22 cellular contexts compared by ENCODE assay signal in genomic region chr16:23397464-23397863, GRCh38.
"Had no signal": no experiment of that assay in that cellular context is flagged by ENCODE, and none has a peak within 500 bp of the region (broad histone marks: within the 10 kb centered on the region; RNA-seq: fewer than 3 reads in every experiment).

No MANE protein-coding gene starts in this region.

- H3K9me3 Mint-ChIP-seq: nephron, type B pancreatic cell had no signal

- H3K27ac ChIP-seq: heart right ventricle, lower lobe of right lung, neutrophil, skin epidermis had no signal

- H3K4me3 Mint-ChIP-seq: nephron, type B pancreatic cell had no signal

- H3K27me3 Mint-ChIP-seq: type B pancreatic cell had no signal

- H3K27me3 ChIP-seq: heart right ventricle, neutrophil, stomach had no signal

- H3K27ac Mint-ChIP-seq: nephron, type B pancreatic cell had no signal

- H3K4me3 ChIP-seq: heart right ventricle, left ventricle myocardium inferior, lower lobe of right lung, psoas muscle, skin epidermis, stomach had no signal

- H3K9me3 ChIP-seq: heart right ventricle, left ventricle myocardium inferior, lower lobe of right lung, neutrophil, psoas muscle, stomach had no signal

- ATAC-seq: esophagus mucosa, heart right ventricle, lower lobe of right lung, psoas muscle, sciatic nerve had no signal

- FAIRE-seq: endometrium, frontal cortex, urothelium cell line had no signal

- DNase-seq: effector memory CD4-positive, alpha-beta T cell; heart right ventricle; islet precursor cell; left ventricle myocardium inferior; lower lobe of right lung; mesenchymal stem cell; midbrain; psoas muscle; retina; stimulated activated CD4-positive, alpha-beta T cell treated with anti-CD3 and anti-CD28 coated beads, Interleukin-12 subunit alpha, Interleukin-12 subunit beta, amount 100 ng/mL, for 4 hours; stimulated activated naive CD4-positive, alpha-beta T cell; stomach; substantia nigra had no signal
